Comparison of ENCODE assay signal across 28 cellular contexts in the genomic region with DNA sequence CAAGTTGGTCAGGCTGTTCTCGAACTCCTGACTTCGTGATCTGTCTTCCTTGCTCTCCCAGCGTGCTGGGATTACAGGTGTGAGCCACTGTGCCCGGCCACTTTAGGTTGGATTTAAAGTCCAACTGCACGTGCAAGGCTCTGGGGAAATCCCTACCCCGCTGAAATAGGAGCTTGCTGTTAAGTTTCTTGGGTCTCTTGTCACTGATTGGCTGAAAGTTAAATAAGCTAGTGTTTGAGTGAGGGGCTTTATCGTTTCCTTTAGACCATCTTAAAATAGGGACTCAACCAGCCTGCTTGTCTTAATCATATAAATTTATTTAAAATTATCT. TPM values are rescaled to one million over a fixed set of nuclear protein-coding genes. Genes with fewer than 3 reads are reported as not detected.
DNase-seq lines count a peak whose midpoint lies in the region; TF ChIP-seq lines count a peak whose summit lies in the region.
"Had no signal": no experiment of that assay in that cellular context is flagged by ENCODE, and none has a peak within 500 bp of the region (broad histone marks: within the 10 kb centered on the region; RNA-seq: fewer than 3 reads in every experiment).

No MANE protein-coding gene starts in this region.

- H3K36me3 ChIP-seq in NT2/D1 (ENCODE audit: insufficient read depth, insufficient read length, low read length) (no peaks in the 10 kb centered on the region), mesodermal cell (ENCODE audit: control insufficient read depth, insufficient read depth, low read length) (no peaks in the 10 kb centered on the region)
- no peaks in the 10 kb centered on the region for H3K36me3 ChIP-seq in CD8-positive, alpha-beta memory T cell (ENCODE audit: insufficient read depth, low read length)
- H3K36me3 ChIP-seq: esophagus squamous epithelium, tibial artery had no signal

- no peaks in the 10 kb centered on the region for H3K27me3 ChIP-seq in NT2/D1 (ENCODE audit: insufficient read depth, insufficient read length)
- H3K27me3 ChIP-seq in CD8-positive, alpha-beta memory T cell (ENCODE audit: insufficient read depth, low read length, poor library complexity, severe bottlenecking): no peaks in the 10 kb centered on the region
- H3K27me3 ChIP-seq: esophagus squamous epithelium, tibial artery had no signal

- no peak overlapping the region for H3K4me3 Mint-ChIP-seq in CD8-positive, alpha-beta memory T cell
- H3K4me3 Mint-ChIP-seq in T-helper 2 cell treated with Interferon-gamma antibody and Interleukin-4, amounts not matched to agents 5 μg/mL and 100 μg/mL, for 36 hours: no peak overlapping the region
- H3K4me3 Mint-ChIP-seq: activated naive CD8-positive, alpha-beta T cell treated with anti-CD3 and anti-CD28 coated beads, Interleukin-2, amount 10 ng/mL, durations not matched to agents 7 days and 5 days; CD4-positive, alpha-beta memory T cell; memory B cell had no signal

- peak overlapping the region; percentile 16 for H3K4me3 ChIP-seq in NT2/D1 (ENCODE audit: insufficient read length, low read depth)
- H3K4me3 ChIP-seq in fibroblast of villous mesenchyme (ENCODE audit: low read depth, low read length): peak overlapping the region; percentile 69
- H3K4me3 ChIP-seq in mesodermal cell (ENCODE audit: extremely low read depth, insufficient read depth, low read length, poor library complexity, severe bottlenecking): peak overlapping the region; percentile 47
- no peak overlapping the region for H3K4me3 ChIP-seq in CD8-positive, alpha-beta memory T cell (ENCODE audit: low read length)
- H3K4me3 ChIP-seq: A549, esophagus squamous epithelium, tibial artery had no signal

- no peak overlapping the region for H3K9ac ChIP-seq in NT2/D1 (ENCODE audit: insufficient read length, low read depth)

- no peak overlapping the region for H3K27ac Mint-ChIP-seq in CD8-positive, alpha-beta memory T cell
- H3K27ac Mint-ChIP-seq in T-helper 2 cell treated with Interferon-gamma antibody and Interleukin-4, amounts not matched to agents 5 μg/mL and 100 μg/mL, for 36 hours: no peak overlapping the region
- H3K27ac Mint-ChIP-seq: activated naive CD8-positive, alpha-beta T cell treated with anti-CD3 and anti-CD28 coated beads, Interleukin-2, amount 10 ng/mL, durations not matched to agents 7 days and 5 days; CD4-positive, alpha-beta memory T cell; memory B cell had no signal

- H3K4me1 ChIP-seq in NT2/D1 (ENCODE audit: insufficient read depth, insufficient read length): no peaks in the 10 kb centered on the region
- H3K4me1 ChIP-seq in mesodermal cell (ENCODE audit: control insufficient read depth, insufficient read depth, low read length, poor library complexity, severe bottlenecking): no peaks in the 10 kb centered on the region
- no peaks in the 10 kb centered on the region for H3K4me1 ChIP-seq in CD8-positive, alpha-beta memory T cell (ENCODE audit: insufficient read depth, low read length)
- H3K4me1 ChIP-seq: A549, esophagus squamous epithelium, tibial artery had no signal

- WGBS in mesodermal cell (ENCODE audit: insufficient coverage in 2 of 2), 2 experiments: 54 to 58% methylated on average over 4 of the region's 7 CpGs

- H3K9me3 ChIP-seq in NT2/D1 (ENCODE audit: insufficient read depth, low read length) (no peaks in the 10 kb centered on the region), mesodermal cell (ENCODE audit: control insufficient read depth, low read length) (no peaks in the 10 kb centered on the region)
- no peaks in the 10 kb centered on the region for H3K9me3 ChIP-seq in CD8-positive, alpha-beta memory T cell (ENCODE audit: low read length)
- H3K9me3 ChIP-seq: A549, esophagus squamous epithelium, tibial artery had no signal

- H3K9me3 Mint-ChIP-seq in CD8-positive, alpha-beta memory T cell: no peaks in the 10 kb centered on the region
- no peaks in the 10 kb centered on the region for H3K9me3 Mint-ChIP-seq in T-helper 2 cell treated with Interferon-gamma antibody and Interleukin-4, amounts not matched to agents 5 μg/mL and 100 μg/mL, for 36 hours
- H3K9me3 Mint-ChIP-seq: activated naive CD8-positive, alpha-beta T cell treated with anti-CD3 and anti-CD28 coated beads, Interleukin-2, amount 10 ng/mL, durations not matched to agents 7 days and 5 days; CD4-positive, alpha-beta memory T cell; memory B cell had no signal

- H3K36me3 Mint-ChIP-seq in CD8-positive, alpha-beta memory T cell: no peaks in the 10 kb centered on the region
- no peaks in the 10 kb centered on the region for H3K36me3 Mint-ChIP-seq in T-helper 2 cell treated with Interferon-gamma antibody and Interleukin-4, amounts not matched to agents 5 μg/mL and 100 μg/mL, for 36 hours (ENCODE audit: low read depth)
- H3K36me3 Mint-ChIP-seq: activated naive CD8-positive, alpha-beta T cell treated with anti-CD3 and anti-CD28 coated beads, Interleukin-2, amount 10 ng/mL, durations not matched to agents 7 days and 5 days; CD4-positive, alpha-beta memory T cell; memory B cell had no signal

- POLR2A ChIA-PET in CD8-positive, alpha-beta memory T cell (lab: Charles Lee): no interaction called here
- POLR2A ChIA-PET in RWPE1 (lab: Yijun Ruan, JAX; ENCODE audit: low non-redundant PET): no interaction called here

- TF ChIP-seq CTCF in fibroblast of villous mesenchyme (IDR thresholded peaks at IDR 0.05; ENCODE audit: insufficient read depth, low read depth, low read length): no peak
- no peak for TF ChIP-seq CTCF in RWPE1 (conservative IDR thresholded peaks at IDR 0.05; ENCODE audit: low read depth)

- CTCF ChIA-PET in CD8-positive, alpha-beta memory T cell (lab: Charles Lee): interaction anchor here (1.4 to 2.0 kb wide), 2 partner anchors 11 to 48 kb away, joined by 4 to 6 read pairs; a partner anchor contains a TSS
- CTCF ChIA-PET in RWPE1 (lab: Yijun Ruan, JAX): interaction anchor here (1.2 kb wide), 1 partner anchor 9 kb away, joined by 4 read pairs; no protein-coding TSS in a partner anchor

- no peaks in the 10 kb centered on the region for H3K4me1 Mint-ChIP-seq in CD8-positive, alpha-beta memory T cell
- no peaks in the 10 kb centered on the region for H3K4me1 Mint-ChIP-seq in T-helper 2 cell treated with Interferon-gamma antibody and Interleukin-4, amounts not matched to agents 5 μg/mL and 100 μg/mL, for 36 hours (ENCODE audit: low read depth)
- H3K4me1 Mint-ChIP-seq: activated naive CD8-positive, alpha-beta T cell treated with anti-CD3 and anti-CD28 coated beads, Interleukin-2, amount 10 ng/mL, durations not matched to agents 7 days and 5 days; CD4-positive, alpha-beta memory T cell had no signal

- H3K27ac ChIP-seq in mesodermal cell (ENCODE audit: low read depth, low read length, severe bottlenecking) (no peak overlapping the region), RWPE1 (no peak overlapping the region)
- H3K27ac ChIP-seq in CD8-positive, alpha-beta memory T cell (ENCODE audit: low read depth, low read length): no peak overlapping the region
- H3K27ac ChIP-seq: A549, esophagus squamous epithelium, tibial artery had no signal

- peak; percentile 75 for DNase-seq in ELF-1 (ENCODE audit: low read depth, low spot score)
- DNase-seq in NT2/D1 (ENCODE audit: low read depth, low spot score): no peak
- peak; percentile 44 for DNase-seq in fibroblast of villous mesenchyme (ENCODE audit: low read depth)
- no peak for DNase-seq in SW 1271 (lab: John Stamatoyannopoulos, UW)
- no peak for DNase-seq in CD8-positive, alpha-beta memory T cell
- no peak for DNase-seq in T-helper 2 cell treated with Interferon-gamma antibody and Interleukin-4, amounts not matched to agents 5 μg/mL and 100 μg/mL, for 36 hours (ENCODE audit: low spot score)
- DNase-seq in RWPE1 (ENCODE audit: low spot score): no peak
- DNase-seq: activated effector memory CD4-positive, alpha-beta T cell treated with Interleukin-2 at 50 U/mL for 16 hours; activated naive CD8-positive, alpha-beta T cell treated with anti-CD3 and anti-CD28 coated beads, Interleukin-2, amount 10 ng/mL, durations not matched to agents 7 days and 5 days; AML-193; CD4-positive, alpha-beta memory T cell; central memory CD4-positive, alpha-beta T cell; esophagus squamous epithelium; foreskin melanocyte; HCEC 1CT; MV-4-11; NCI-H1436 treated with DMSO at 0.1 percent for 48 hours; NCI-H2081 treated with DMSO at 0.1 percent for 48 hours; NCI-H226; NCI-H69; nucleus accumbens; SHP77; stimulated activated CD4-positive, alpha-beta T cell treated with anti-CD3 and anti-CD28 coated beads, Interleukin-15, amount 100 ng/mL, for 24 hours; stimulated activated CD4-positive, alpha-beta T cell treated with anti-CD3 and anti-CD28 coated beads, Interleukin-4, amount 100 ng/mL, for 4 hours; tibial artery had no signal

- H3K27me3 Mint-ChIP-seq in CD8-positive, alpha-beta memory T cell: no peaks in the 10 kb centered on the region
- no peaks in the 10 kb centered on the region for H3K27me3 Mint-ChIP-seq in T-helper 2 cell treated with Interferon-gamma antibody and Interleukin-4, amounts not matched to agents 5 μg/mL and 100 μg/mL, for 36 hours (ENCODE audit: low read depth)
- H3K27me3 Mint-ChIP-seq: activated naive CD8-positive, alpha-beta T cell treated with anti-CD3 and anti-CD28 coated beads, Interleukin-2, amount 10 ng/mL, durations not matched to agents 7 days and 5 days; CD4-positive, alpha-beta memory T cell; memory B cell had no signal

RNA-seq across cellular contexts. Expression of a gene that starts 11.1 kb away (rescaled TPM):
- 142 and 246 TPM in 2 replicates for total RNA-seq in fibroblast of villous mesenchyme
- 143 TPM for polyA plus RNA-seq in mesodermal cell (2013, experiment 1 of 2)
- polyA plus RNA-seq in mesodermal cell (2013, experiment 2 of 2): 150 TPM
- total RNA-seq in CD8-positive, alpha-beta memory T cell: 10 to 100 TPM; 61.7 to 62.9 TPM
- polyA plus RNA-seq in CD8-positive, alpha-beta memory T cell: 130 TPM

Comparison
In these comparisons a context has a peak if more than half of its experiments do, and no peak if none do; other contexts are left out.
1. DNase-seq: peak in ELF-1 (single experiment) and fibroblast of villous mesenchyme (single experiment); none in NT2/D1 (single experiment), SW 1271 (0 of 2), CD8-positive, alpha-beta memory T cell (0 of 5), T-helper 2 cell treated with Interferon-gamma antibody and Interleukin-4, amounts not matched to agents 5 μg/mL and 100 μg/mL, for 36 hours (single experiment) and RWPE1 (single experiment).